Comparison of ENCODE assay signal across 15 cellular contexts in the genomic region with DNA sequence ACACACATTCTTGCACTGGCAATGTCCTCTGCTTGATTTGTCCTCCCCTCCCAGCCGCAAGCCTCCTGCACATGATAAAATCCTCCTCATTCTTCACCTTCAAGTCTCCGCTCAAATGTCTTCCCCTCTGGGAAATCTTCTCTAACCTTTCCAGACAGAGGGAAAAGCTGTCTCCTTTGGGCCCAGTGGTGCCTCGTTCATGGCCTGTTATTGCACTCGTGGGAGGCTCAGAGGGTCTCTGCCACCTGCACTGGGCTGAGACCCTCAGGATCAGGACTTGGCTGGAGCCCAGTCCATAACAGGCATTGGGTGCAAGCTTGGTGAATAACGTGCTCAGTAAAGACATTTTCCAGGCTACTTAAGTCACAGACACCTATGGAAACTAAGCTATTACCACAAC.
DNase-seq lines count a peak whose midpoint lies in the region; ATAC-seq and TF ChIP-seq lines count a peak whose summit lies in the region.
"Had no signal": no experiment of that assay in that cellular context is flagged by ENCODE, and none has a peak within 500 bp of the region (broad histone marks: within the 10 kb centered on the region; RNA-seq: fewer than 3 reads in every experiment).

No MANE protein-coding gene starts in this region.

- no peaks in the 10 kb centered on the region for H3K9me3 Mint-ChIP-seq in central memory CD8-positive, alpha-beta T cell

- H3K4me1 Mint-ChIP-seq in central memory CD8-positive, alpha-beta T cell = no peaks in the 10 kb centered on the region
- H3K4me1 Mint-ChIP-seq: CD14-positive monocyte; CD4-positive, alpha-beta memory T cell; H9 had no signal

- H3K27me3 ChIP-seq in spleen (replicated peaks in 1 of 7) = peaks cover 0 to 4% (median 0%) of the 10 kb centered on the region in 7 donors
- H3K27me3 ChIP-seq: BLaER1 had no signal

- WGBS in spleen, 5 donors = 75 to 83% (median 80%) methylated on average over 5 of the region's 5 CpGs

- peaks cover 1% of the 10 kb centered on the region for H3K36me3 Mint-ChIP-seq in central memory CD8-positive, alpha-beta T cell (ENCODE audit: insufficient read depth)
- H3K36me3 Mint-ChIP-seq: CD14-positive monocyte had no signal

- no peak for TF ChIP-seq POLR2A in spleen (IDR thresholded peaks at IDR 0.05)

- no peak for TF ChIP-seq CTCF in spleen (IDR thresholded peaks at IDR 0.05 in 8 of 11, conservative IDR thresholded peaks at IDR 0.05 in 3 of 11)

- no peak overlapping the region for H3K4me3 ChIP-seq in spleen
- H3K4me3 ChIP-seq: BLaER1, GM12878 had no signal

- H3K9me3 ChIP-seq in spleen = peaks cover 0 to 21% (median 13%) of the 10 kb centered on the region in 8 donors

- no peak overlapping the region for H3K27ac ChIP-seq in spleen
- H3K27ac ChIP-seq: BLaER1 had no signal

- peak overlapping the region; percentile 1 for H3K27ac Mint-ChIP-seq in central memory CD8-positive, alpha-beta T cell (ENCODE audit: low read depth)
- H3K27ac Mint-ChIP-seq: H9 had no signal

- DNase-seq in activated CD8-positive, alpha-beta memory T cell treated with anti-CD3 and anti-CD28 coated beads, Interleukin-2, amount 50 U/mL, for 48 hours = peak; percentile 12
- DNase-seq in activated CD8-positive, alpha-beta memory T cell treated with anti-CD3 and anti-CD28 coated beads, Interleukin-2, amount 50 U/mL, for 4 hours = no peak
- DNase-seq in central memory CD8-positive, alpha-beta T cell (ENCODE audit: low spot score in 2 of 2) = no peak
- peak; percentile 16 for DNase-seq in left lobe of liver (ENCODE audit: low spot score)
- peak; percentile 32 for DNase-seq in spleen
- no peak for DNase-seq in sciatic nerve (ENCODE audit: low spot score)
- DNase-seq in SHP77 treated with DMSO at 0.1 percent for 48 hours (lab: John Stamatoyannopoulos, UW) = no peak
- no peak for DNase-seq in GDM1 (lab: John Stamatoyannopoulos, UW)
- DNase-seq: 8988T; CD4-positive, alpha-beta memory T cell; DMS79 treated with DMSO at 0.1 percent for 48 hours; H9 had no signal

- H3K4me3 Mint-ChIP-seq in central memory CD8-positive, alpha-beta T cell = no peak overlapping the region
- H3K4me3 Mint-ChIP-seq: CD14-positive monocyte; CD4-positive, alpha-beta memory T cell; H9 had no signal

- intact Hi-C loops in spleen (cut with DNase I; ENCODE audit: low total_unique reads) (no loop called here), sciatic nerve (cut with DNase I) (no loop called here)

- no peaks in the 10 kb centered on the region for H3K36me3 ChIP-seq in spleen
- H3K36me3 ChIP-seq: BLaER1 had no signal

- no peaks in the 10 kb centered on the region for H3K27me3 Mint-ChIP-seq in central memory CD8-positive, alpha-beta T cell

- H3K4me1 ChIP-seq in spleen = no peaks in the 10 kb centered on the region
- H3K4me1 ChIP-seq: BLaER1 had no signal

- ATAC-seq in central memory CD8-positive, alpha-beta T cell (replicated peaks; ENCODE audit: extremely low read depth, poor library complexity, severe bottlenecking) = no peak
- ATAC-seq in left lobe of liver (no peak), sciatic nerve (no peak)
- ATAC-seq: GM12878 had no signal

Comparison
In these comparisons a context has a peak if more than half of its experiments do, and no peak if none do; other contexts are left out.
1. DNase-seq: peak in activated CD8-positive, alpha-beta memory T cell treated with anti-CD3 and anti-CD28 coated beads, Interleukin-2, amount 50 U/mL, for 48 hours (single experiment), left lobe of liver (single experiment) and spleen (single experiment); none in activated CD8-positive, alpha-beta memory T cell treated with anti-CD3 and anti-CD28 coated beads, Interleukin-2, amount 50 U/mL, for 4 hours (single experiment), central memory CD8-positive, alpha-beta T cell (0 of 2), sciatic nerve (single experiment), SHP77 treated with DMSO at 0.1 percent for 48 hours (single experiment) and GDM1 (single experiment).